22 cellular contexts compared by ENCODE assay signal in genomic region chr17:3928394-3928793, GRCh38. TPM values are rescaled to one million over a fixed set of nuclear protein-coding genes. Genes with fewer than 3 reads are reported as not detected.
DNase-seq lines count a peak whose midpoint lies in the region; ATAC-seq and TF ChIP-seq lines count a peak whose summit lies in the region.
"Had no signal": no experiment of that assay in that cellular context is flagged by ENCODE, and none has a peak within 500 bp of the region (broad histone marks: within the 10 kb centered on the region; RNA-seq: fewer than 3 reads in every experiment).

No MANE protein-coding gene starts in this region.

- H2BK12ac ChIP-seq in neuronal stem cell (ENCODE audit: low read length), result no peak overlapping the region

- H3K9me3 ChIP-seq in cardiac muscle cell (ENCODE audit: low read depth) (no peaks in the 10 kb centered on the region), left ventricle myocardium inferior (replicated peaks) (no peaks in the 10 kb centered on the region), neuronal stem cell (replicated peaks in 1 of 2; ENCODE audit: control insufficient read depth in 2 of 2, insufficient read depth in 1 of 2, low read depth in 1 of 2, low read length in 2 of 2) (peaks cover 0 to 1% of the 10 kb centered on the region in 2 donors)
- H3K9me3 ChIP-seq: Peyer's patch had no signal

- H3K27ac ChIP-seq in cardiac muscle cell (peak overlapping the region; percentile 90), left ventricle myocardium inferior (replicated peaks) (no peak overlapping the region), neuronal stem cell (replicated peaks; ENCODE audit: low read length) (no peak overlapping the region)
- H3K27ac ChIP-seq: 22Rv1 had no signal

- peaks cover 37% of the 10 kb centered on the region for H3K4me1 ChIP-seq in cardiac muscle cell (ENCODE audit: low read depth)
- H3K4me1 ChIP-seq in left ventricle myocardium inferior, result peaks cover 13% of the 10 kb centered on the region
- H3K4me1 ChIP-seq in neuronal stem cell (ENCODE audit: control insufficient read depth in 2 of 2, insufficient read depth in 1 of 2, low read depth in 1 of 2, low read length in 2 of 2), result peaks cover 7 to 10% of the 10 kb centered on the region in 2 donors

- no peaks in the 10 kb centered on the region for H3K36me3 ChIP-seq in cardiac muscle cell
- H3K36me3 ChIP-seq in left ventricle myocardium inferior, result no peaks in the 10 kb centered on the region
- H3K36me3 ChIP-seq in neuronal stem cell (replicated peaks in 1 of 2; ENCODE audit: control insufficient read depth in 2 of 2, insufficient read depth in 2 of 2, low read length in 2 of 2), result no peaks in the 10 kb centered on the region

- no peak overlapping the region for H3K14ac ChIP-seq in neuronal stem cell (ENCODE audit: low read length)

- no peak for TF ChIP-seq CTCF in cardiac muscle cell (IDR thresholded peaks at IDR 0.05; ENCODE audit: low read depth, low read length)
- no peak for TF ChIP-seq CTCF in left ventricle myocardium inferior (IDR thresholded peaks at IDR 0.05; ENCODE audit: borderline replicate concordance)

- H4K8ac ChIP-seq in neuronal stem cell (ENCODE audit: low read depth, low read length), result no peak overlapping the region

- no peak overlapping the region for H3K18ac ChIP-seq in neuronal stem cell (ENCODE audit: low read length)

- H2AK5ac ChIP-seq in neuronal stem cell (ENCODE audit: low read depth, low read length), result peak overlapping the region; percentile 76

- peak overlapping the region; percentile 87 for H2BK5ac ChIP-seq in neuronal stem cell (ENCODE audit: low read length)

- no peak overlapping the region for H3K4ac ChIP-seq in neuronal stem cell (ENCODE audit: low read length)

- intact Hi-C loops in left ventricle myocardium inferior (cut with micrococcal nuclease), result no loop called here

- no peak overlapping the region for H3K4me2 ChIP-seq in neuronal stem cell (ENCODE audit: insufficient read depth, low read length, poor library complexity, severe bottlenecking)

- H3K27me3 ChIP-seq in cardiac muscle cell, result no peaks in the 10 kb centered on the region
- no peaks in the 10 kb centered on the region for H3K27me3 ChIP-seq in left ventricle myocardium inferior (ENCODE audit: low read depth)
- peaks cover 0 to 37% (median 0%) of the 10 kb centered on the region in 3 experiments for H3K27me3 ChIP-seq in neuronal stem cell (ENCODE audit: control insufficient read depth in 3 of 3, insufficient read depth in 3 of 3, low read depth in 1 of 3, low read length in 3 of 3)
- H3K27me3 ChIP-seq: Peyer's patch had no signal

- no peak overlapping the region for H3K4me3 ChIP-seq in cardiac muscle cell
- no peak overlapping the region for H3K4me3 ChIP-seq in left ventricle myocardium inferior
- H3K4me3 ChIP-seq in neuronal stem cell (ENCODE audit: low read length in 2 of 2), result no peak overlapping the region
- H3K4me3 ChIP-seq: Peyer's patch had no signal

- WGBS in neuronal stem cell (ENCODE audit: extremely low coverage in 2 of 2, insufficient read length in 2 of 2, insufficient replicate concordance in 1 of 2), 2 donors, result no CpG with 5 or more reads among the region's 16 CpGs

- no peak overlapping the region for H2BK15ac ChIP-seq in neuronal stem cell (ENCODE audit: low read length)

- DNase-seq in cardiac muscle cell (ENCODE audit: low read depth in 1 of 2, low spot score in 1 of 2) (no peak), left ventricle myocardium inferior (no peak), iPS-NIHi11 (ENCODE audit: low spot score) (peak; percentile 11), neuronal stem cell (ENCODE audit: low spot score) (no peak), NCI-H1436 (lab: John Stamatoyannopoulos, UW) (no peak), NCI-H2196 treated with DMSO at 0.1 percent for 48 hours (lab: John Stamatoyannopoulos, UW; ENCODE audit: unreplicated experiment) (no peak)
- DNase-seq: ACHN; C1 segment of cervical spinal cord; CD8-positive, alpha-beta memory T cell; HFFc6; KG1; NCI-H1105; NCI-H1694; NCI-H2081 treated with DMSO at 0.1 percent for 48 hours; NCI-H2171 treated with DMSO at 0.1 percent for 48 hours; NCI-H446; NCI-H526; Peyer's patch had no signal

- H3K23ac ChIP-seq in neuronal stem cell (ENCODE audit: low read depth, low read length, poor library complexity), result no peak overlapping the region

- H2BK120ac ChIP-seq in neuronal stem cell (ENCODE audit: low read depth, low read length), result no peak overlapping the region

- ATAC-seq in HG03025 (IDR thresholded peaks at IDR 0.05; ENCODE audit: low FRiP score, unreplicated experiment) (no peak), HG02678 (IDR thresholded peaks at IDR 0.05; ENCODE audit: unreplicated experiment) (no peak)

- no peak overlapping the region for H2AFZ ChIP-seq in neuronal stem cell (ENCODE audit: low read length)

- no peaks in the 10 kb centered on the region for H3K79me1 ChIP-seq in neuronal stem cell (ENCODE audit: low read depth, low read length)

- H3K9ac ChIP-seq in neuronal stem cell (ENCODE audit: low read depth, low read length, poor library complexity), result no peak overlapping the region

- H4K91ac ChIP-seq in neuronal stem cell (ENCODE audit: low read depth, low read length, poor library complexity), result no peak overlapping the region

RNA-seq across cellular contexts. Expression of gene P2RX1, which starts 12.1 kb away (rescaled TPM):
- 1.9 and 3.2 TPM in 2 replicates for total RNA-seq in cardiac muscle cell
- 1.8 and 3.6 TPM in 2 replicates for polyA plus RNA-seq in cardiac muscle cell
- 0.55 TPM for total RNA-seq in left ventricle myocardium inferior
- polyA plus RNA-seq in neuronal stem cell (2013, experiment 1 of 2), result not detected
- polyA plus RNA-seq in neuronal stem cell (2013, experiment 2 of 2), result not detected
- total RNA-seq: Daoy had no signal
- polyA plus RNA-seq: CD8-positive, alpha-beta memory T cell had no signal

RNA-seq across cellular contexts. Expression of gene CAMKK1, which starts 35.5 kb away (rescaled TPM):
- total RNA-seq in cardiac muscle cell (9.9 and 12.4 TPM in 2 replicates), left ventricle myocardium inferior (5.5 TPM)
- 6.5 and 7.7 TPM in 2 replicates for polyA plus RNA-seq in cardiac muscle cell
- polyA plus RNA-seq in neuronal stem cell (2013, experiment 1 of 2), result 4.8 TPM
- polyA plus RNA-seq in neuronal stem cell (2013, experiment 2 of 2), result 5.0 TPM

RNA-seq across cellular contexts. Expression of gene ATP2A3, which starts 35.8 kb away (rescaled TPM):
- total RNA-seq in cardiac muscle cell (1.9 and 6.9 TPM in 2 replicates), left ventricle myocardium inferior (8.6 TPM)
- polyA plus RNA-seq in cardiac muscle cell, result 4.2 and 15.8 TPM in 2 replicates
- 1.7 TPM for polyA plus RNA-seq in neuronal stem cell (2013, experiment 1 of 2)
- polyA plus RNA-seq in neuronal stem cell (2013, experiment 2 of 2), result 2.6 TPM
